In genomic region chr17:690346-690745, GRCh38 we compare ENCODE assay signal across 19 cellular contexts.
"Had no signal": no experiment of that assay in that cellular context is flagged by ENCODE, and none has a peak within 500 bp of the region (broad histone marks: within the 10 kb centered on the region; RNA-seq: fewer than 3 reads in every experiment).

No MANE protein-coding gene starts in this region.

- FAIRE-seq: endometrium, keratinocyte, TTC549, urothelium cell line had no signal

- H3K27ac Mint-ChIP-seq: activated naive CD8-positive, alpha-beta T cell treated with anti-CD3 and anti-CD28 coated beads, Interleukin-2, amount 50 U/mL, for 24 hours; activated T-helper 1 cell treated with anti-CD3 and anti-CD28 coated beads, Interleukin-12 subunit alpha, Interleukin-12 subunit beta, Interleukin-2, Interleukin-4 antibody, amounts not matched to agents 30 ng/mL and 10 ng/mL and 1 ng/mL, durations not matched to agents 14 hours and 24 hours and 36 hours; natural killer cell had no signal

- ATAC-seq: activated naive CD8-positive, alpha-beta T cell treated with anti-CD3 and anti-CD28 coated beads, Interleukin-2, amount 50 U/mL, for 24 hours; mucosa of descending colon; natural killer cell had no signal

- H3K27ac ChIP-seq: ascending aorta, esophagus muscularis mucosa, prostate gland, right lobe of liver had no signal

- H3K4me1 Mint-ChIP-seq: activated naive CD8-positive, alpha-beta T cell treated with anti-CD3 and anti-CD28 coated beads, Interleukin-2, amount 50 U/mL, for 24 hours; natural killer cell had no signal

- H3K4me1 ChIP-seq: ascending aorta, prostate gland, right lobe of liver had no signal

- H3K9me3 ChIP-seq: ascending aorta, esophagus muscularis mucosa, left lung, mucosa of descending colon, prostate gland, right lobe of liver had no signal

- H3K9me3 Mint-ChIP-seq: activated naive CD8-positive, alpha-beta T cell treated with anti-CD3 and anti-CD28 coated beads, Interleukin-2, amount 50 U/mL, for 24 hours; activated T-helper 1 cell treated with anti-CD3 and anti-CD28 coated beads, Interleukin-12 subunit alpha, Interleukin-12 subunit beta, Interleukin-2, Interleukin-4 antibody, amounts not matched to agents 30 ng/mL and 10 ng/mL and 1 ng/mL, durations not matched to agents 14 hours and 24 hours and 36 hours; memory B cell; natural killer cell had no signal

- H3K27me3 Mint-ChIP-seq: activated naive CD8-positive, alpha-beta T cell treated with anti-CD3 and anti-CD28 coated beads, Interleukin-2, amount 50 U/mL, for 24 hours; memory B cell had no signal

- H3K4me3 ChIP-seq: ascending aorta, esophagus muscularis mucosa, mucosa of descending colon, prostate gland, right lobe of liver had no signal

- H3K27me3 ChIP-seq: ascending aorta, esophagus muscularis mucosa, left lung, right lobe of liver had no signal

- H3K4me3 Mint-ChIP-seq: activated naive CD8-positive, alpha-beta T cell treated with anti-CD3 and anti-CD28 coated beads, Interleukin-2, amount 50 U/mL, for 24 hours; activated T-helper 1 cell treated with anti-CD3 and anti-CD28 coated beads, Interleukin-12 subunit alpha, Interleukin-12 subunit beta, Interleukin-2, Interleukin-4 antibody, amounts not matched to agents 30 ng/mL and 10 ng/mL and 1 ng/mL, durations not matched to agents 14 hours and 24 hours and 36 hours; memory B cell; natural killer cell had no signal

- H3K36me3 ChIP-seq: prostate gland had no signal

- DNase-seq: activated CD4-positive, alpha-beta T cell treated with anti-CD3 and anti-CD28 coated beads, Interleukin-2, amount 50 U/mL, for 1 hour; activated CD4-positive, CD25-positive, alpha-beta regulatory T cell; activated naive CD4-positive, alpha-beta T cell; activated naive CD8-positive, alpha-beta T cell treated with anti-CD3 and anti-CD28 coated beads, Interleukin-2, amount 50 U/mL, for 24 hours; hippocampal formation; left lung; mucosa of descending colon; natural killer cell; right lobe of liver; SW 1271 had no signal
